8 cellular contexts compared by ENCODE assay signal in genomic region chr19:17794731-17795494, GRCh38. TPM values are rescaled to one million over a fixed set of nuclear protein-coding genes. Genes with fewer than 3 reads are reported as not detected.
A peak's percentile ranks its signal among the peaks of the same experiment; 100 is the strongest.
DNase-seq lines count a peak whose midpoint lies in the region.

TSS of gene B3GNT3 (plus strand) at chr19:17795138. CDS start at chr19:17807808, 12,670 bp downstream.

- peak within 1 kb of the TSS in 6 of 7 donors; percentile 48 to 82 (median 70) for H3K27ac Mint-ChIP-seq in CD4-positive, alpha-beta memory T cell
- H3K27ac Mint-ChIP-seq in activated T-helper 1 cell treated with anti-CD3 and anti-CD28 coated beads, Interleukin-12 subunit alpha, Interleukin-12 subunit beta, Interleukin-2, Interleukin-4 antibody, amounts not matched to agents 30 ng/mL and 10 ng/mL and 1 ng/mL, durations not matched to agents 14 hours and 24 hours and 36 hours = peak within 1 kb of the TSS; percentile 63

- peaks cover 62% of the 10 kb centered on the region for H3K4me1 ChIP-seq in CD4-positive, alpha-beta memory T cell (ENCODE audit: insufficient read depth, low read length)

- H3K4me1 Mint-ChIP-seq in CD4-positive, alpha-beta memory T cell = peaks cover 19 to 70% (median 48%) of the 10 kb centered on the region in 4 donors
- H3K4me1 Mint-ChIP-seq in activated T-helper 1 cell treated with anti-CD3 and anti-CD28 coated beads, Interleukin-12 subunit alpha, Interleukin-12 subunit beta, Interleukin-2, Interleukin-4 antibody, amounts not matched to agents 30 ng/mL and 10 ng/mL and 1 ng/mL, durations not matched to agents 14 hours and 24 hours and 36 hours (ENCODE audit: low read depth) = peaks cover 40% of the 10 kb centered on the region

- no peaks in the 10 kb centered on the region for H3K36me3 ChIP-seq in CD4-positive, alpha-beta memory T cell (ENCODE audit: insufficient read depth, low read length)

- CTCF ChIA-PET in CD4-positive, alpha-beta memory T cell (lab: Charles Lee; ENCODE audit: partially characterized antibody) = interaction anchor here (1.0 to 1.3 kb wide), 2 partner anchors 11 to 60 kb away, joined by 3 to 4 read pairs; no protein-coding TSS in a partner anchor

- POLR2A ChIA-PET in CD4-positive, alpha-beta memory T cell (lab: Charles Lee; ENCODE audit: partially characterized antibody) = interaction anchor here (0.6 to 2.7 kb wide), 6 partner anchors 8 to 403 kb away, joined by 3 to 8 read pairs (median 4); no protein-coding TSS in a partner anchor

- peaks cover 0 to 3% of the 10 kb centered on the region in 2 donors for H3K27me3 Mint-ChIP-seq in CD4-positive, alpha-beta memory T cell
- peaks cover 17% of the 10 kb centered on the region for H3K27me3 Mint-ChIP-seq in activated T-helper 1 cell treated with anti-CD3 and anti-CD28 coated beads, Interleukin-12 subunit alpha, Interleukin-12 subunit beta, Interleukin-2, Interleukin-4 antibody, amounts not matched to agents 30 ng/mL and 10 ng/mL and 1 ng/mL, durations not matched to agents 14 hours and 24 hours and 36 hours (ENCODE audit: insufficient read depth)

- intact Hi-C loops in CD4-positive, alpha-beta memory T cell (cut with micrococcal nuclease) = no loop called here
- intact Hi-C loops in activated T-helper 1 cell treated with anti-CD3 and anti-CD28 coated beads, Interleukin-12 subunit alpha, Interleukin-12 subunit beta, Interleukin-2, Interleukin-4 antibody, amounts not matched to agents 30 ng/mL and 10 ng/mL and 1 ng/mL, durations not matched to agents 14 hours and 24 hours and 36 hours (cut with micrococcal nuclease) = loop anchor here (5.0 kb wide), 1 partner anchor 62 kb away; the partner anchor contains the start of gene RPL18A

- peaks cover 4% of the 10 kb centered on the region for H3K27me3 ChIP-seq in CD4-positive, alpha-beta memory T cell (ENCODE audit: insufficient read depth, low read length)

- H3K9me3 Mint-ChIP-seq in CD4-positive, alpha-beta memory T cell = no peaks in the 10 kb centered on the region
- H3K9me3 Mint-ChIP-seq in activated T-helper 1 cell treated with anti-CD3 and anti-CD28 coated beads, Interleukin-12 subunit alpha, Interleukin-12 subunit beta, Interleukin-2, Interleukin-4 antibody, amounts not matched to agents 30 ng/mL and 10 ng/mL and 1 ng/mL, durations not matched to agents 14 hours and 24 hours and 36 hours = no peaks in the 10 kb centered on the region

- H3K36me3 Mint-ChIP-seq in CD4-positive, alpha-beta memory T cell = peaks cover 0 to 2% of the 10 kb centered on the region in 2 donors
- H3K36me3 Mint-ChIP-seq in activated T-helper 1 cell treated with anti-CD3 and anti-CD28 coated beads, Interleukin-12 subunit alpha, Interleukin-12 subunit beta, Interleukin-2, Interleukin-4 antibody, amounts not matched to agents 30 ng/mL and 10 ng/mL and 1 ng/mL, durations not matched to agents 14 hours and 24 hours and 36 hours (ENCODE audit: low read depth) = no peaks in the 10 kb centered on the region

- H3K27ac ChIP-seq in CD4-positive, alpha-beta memory T cell (ENCODE audit: low read depth, low read length) = no peak within 1 kb of the TSS

- H3K4me3 ChIP-seq in CD4-positive, alpha-beta memory T cell (ENCODE audit: low read length in 2 of 2) = peak within 1 kb of the TSS; percentile 12 to 24

- H3K4me3 Mint-ChIP-seq in CD4-positive, alpha-beta memory T cell = peak within 1 kb of the TSS; percentile 63 to 82 (median 74)
- H3K4me3 Mint-ChIP-seq in activated T-helper 1 cell treated with anti-CD3 and anti-CD28 coated beads, Interleukin-12 subunit alpha, Interleukin-12 subunit beta, Interleukin-2, Interleukin-4 antibody, amounts not matched to agents 30 ng/mL and 10 ng/mL and 1 ng/mL, durations not matched to agents 14 hours and 24 hours and 36 hours = peak within 1 kb of the TSS; percentile 42

- no peak for DNase-seq in CD4-positive, alpha-beta memory T cell
- DNase-seq in HUDEP-2 (lab: John Stamatoyannopoulos, UW; ENCODE audit: unreplicated experiment in 76 of 76) (peak in 48 of 76 experiments; percentile 10 to 63 (median 36)), left kidney (ENCODE audit: low read depth, low spot score) (peak; percentile 68), midbrain (lab: John Stamatoyannopoulos, UW) (no peak), retina (no peak), occipital lobe (lab: John Stamatoyannopoulos, UW) (no peak), NCI-H128 (lab: John Stamatoyannopoulos, UW; ENCODE audit: unreplicated experiment) (no peak)
- no peak for DNase-seq in activated T-helper 1 cell treated with anti-CD3 and anti-CD28 coated beads, Interleukin-12 subunit alpha, Interleukin-12 subunit beta, Interleukin-2, Interleukin-4 antibody, amounts not matched to agents 30 ng/mL and 10 ng/mL and 1 ng/mL, durations not matched to agents 14 hours and 24 hours and 36 hours (ENCODE audit: low spot score)

- no peaks in the 10 kb centered on the region for H3K9me3 ChIP-seq in CD4-positive, alpha-beta memory T cell (ENCODE audit: control insufficient read depth in 1 of 2, low read length in 2 of 2)

RNA-seq across cellular contexts. Expression of gene B3GNT3, which starts in this region (rescaled TPM):
- total RNA-seq in CD4-positive, alpha-beta memory T cell = not detected
- under 1 TPM; 0.34 to 0.72 TPM for polyA plus RNA-seq in CD4-positive, alpha-beta memory T cell
- not detected in 2 replicates for total RNA-seq in activated T-helper 1 cell treated with anti-CD3 and anti-CD28 coated beads, Interleukin-12 subunit alpha, Interleukin-12 subunit beta, Interleukin-2, Interleukin-4 antibody, amounts not matched to agents 30 ng/mL and 10 ng/mL and 1 ng/mL, durations not matched to agents 14 hours and 24 hours and 36 hours
- total RNA-seq in occipital lobe = not detected

Comparison
In these comparisons a context has a peak if more than half of its experiments do, and no peak if none do; other contexts are left out.
1. DNase-seq: peak in HUDEP-2 (48 of 76) and left kidney (single experiment); none in CD4-positive, alpha-beta memory T cell (0 of 5), activated T-helper 1 cell treated with anti-CD3 and anti-CD28 coated beads, Interleukin-12 subunit alpha, Interleukin-12 subunit beta, Interleukin-2, Interleukin-4 antibody, amounts not matched to agents 30 ng/mL and 10 ng/mL and 1 ng/mL, durations not matched to agents 14 hours and 24 hours and 36 hours (single experiment), midbrain (single experiment), retina (single experiment), occipital lobe (single experiment) and NCI-H128 (single experiment).